8 cellular contexts compared by ENCODE assay signal in the genomic region with DNA sequence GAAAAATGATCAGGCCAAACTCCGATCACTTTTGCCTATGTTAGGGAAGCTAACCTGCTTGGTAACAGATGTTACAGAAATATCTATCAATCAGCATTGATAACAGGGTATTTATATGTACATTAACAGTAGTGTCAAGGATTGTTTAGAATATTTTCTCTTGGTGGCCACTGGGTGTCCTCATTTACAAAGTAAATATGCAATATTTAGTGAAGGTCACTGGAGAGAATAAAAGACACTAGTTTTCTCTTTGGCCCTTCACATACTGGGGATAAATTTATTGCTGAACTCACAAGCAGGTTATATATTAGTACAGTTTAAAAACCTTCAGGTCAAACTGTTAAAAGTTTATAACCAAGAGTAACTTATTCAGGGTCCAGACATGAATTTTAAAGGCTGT.
DNase-seq lines count a peak whose midpoint lies in the region; ATAC-seq and TF ChIP-seq lines count a peak whose summit lies in the region.

No MANE protein-coding gene starts in this region.

- no peaks in the 10 kb centered on the region for H3K27me3 Mint-ChIP-seq in Calu3 (ENCODE audit: unreplicated experiment)

- peaks cover 0 to 47% (median 33%) of the 10 kb centered on the region in 4 donors for H3K4me1 ChIP-seq in sigmoid colon

- CTCF ChIA-PET in Calu3 (lab: Charles Lee) (interaction anchor here (1.4 to 2.3 kb wide), 2 partner anchors 56 to 72 kb away, joined by 4 to 7 read pairs; no protein-coding TSS in a partner anchor), RWPE1 (lab: Yijun Ruan, JAX) (interaction anchor here (0.5 to 0.7 kb wide), 5 partner anchors 42 to 1456 kb away, joined by 3 to 4 read pairs (median 3); no protein-coding TSS in a partner anchor)

- no peak overlapping the region for H3K27ac Mint-ChIP-seq in Calu3 (ENCODE audit: unreplicated experiment)

- no peak overlapping the region for H3K27ac ChIP-seq in RWPE1
- peak overlapping the region in 3 of 4 donors; percentile 40 to 56 (median 45) for H3K27ac ChIP-seq in sigmoid colon

- WGBS in sigmoid colon, 2 donors, result 88 to 95% methylated on average over 1 of the region's 1 CpG

- intact Hi-C loops in Calu3 (cut with micrococcal nuclease; ENCODE audit: unreplicated experiment) (loop anchor here (2.0 to 5.0 kb wide), 2 partner anchors 56 to 729 kb away; no protein-coding TSS in a partner anchor), sigmoid colon (cut with DNase I) (no loop called here)

- H3K27me3 ChIP-seq in sigmoid colon, result no peaks in the 10 kb centered on the region

- H3K9me3 Mint-ChIP-seq in Calu3 (ENCODE audit: low read depth, unreplicated experiment), result no peaks in the 10 kb centered on the region

- H3K4me3 ChIP-seq in fibroblast of pulmonary artery (replicated peaks; ENCODE audit: low read depth, low read length) (no peak overlapping the region), sigmoid colon (no peak overlapping the region)

- H3K36me3 ChIP-seq in sigmoid colon, result no peaks in the 10 kb centered on the region

- TF ChIP-seq POLR2A in sigmoid colon (IDR thresholded peaks at IDR 0.05), result no peak

- POLR2A ChIA-PET in RWPE1 (lab: Yijun Ruan, JAX; ENCODE audit: low non-redundant PET), result no interaction called here

- no peaks in the 10 kb centered on the region for H3K9me3 ChIP-seq in sigmoid colon

- H3K36me3 Mint-ChIP-seq in Calu3 (ENCODE audit: insufficient read depth, unreplicated experiment), result no peaks in the 10 kb centered on the region

- DNase-seq in Calu3 (no peak), RWPE1 (ENCODE audit: low spot score) (peak; percentile 20), fibroblast of pulmonary artery (ENCODE audit: low read depth) (peak; percentile 62), sigmoid colon (no peak), mesenteric fat pad (ENCODE audit: low spot score) (no peak)
- DNase-seq in activated CD8-positive, alpha-beta memory T cell treated with anti-CD3 and anti-CD28 coated beads for 24 hours, result no peak

- BruUV-seq in Calu3 (replicated peaks; lab: Mats Ljungman, UMichigan), result no TSS peak

- no peak overlapping the region for H3K4me3 Mint-ChIP-seq in Calu3 (ENCODE audit: low read depth, unreplicated experiment)

- H3K4me1 Mint-ChIP-seq in Calu3 (ENCODE audit: low read depth, unreplicated experiment), result peaks cover 9% of the 10 kb centered on the region

- TF ChIP-seq EP300 in sigmoid colon (IDR thresholded peaks at IDR 0.05), result no peak

- peak; percentile 26 for TF ChIP-seq CTCF in Calu3 (IDR thresholded peaks at IDR 0.05; ENCODE audit: unreplicated experiment)
- peak; percentile 35 for TF ChIP-seq CTCF in RWPE1 (conservative IDR thresholded peaks at IDR 0.05; ENCODE audit: low read depth)
- TF ChIP-seq CTCF in fibroblast of pulmonary artery (IDR thresholded peaks at IDR 0.05; ENCODE audit: low read length, missing control alignments), result peak; percentile 43
- peak in 3 of 4 experiments; percentile 30 to 34 (median 33) for TF ChIP-seq CTCF in sigmoid colon (IDR thresholded peaks at IDR 0.05)

- ATAC-seq in GM21423 (IDR thresholded peaks at IDR 0.05; ENCODE audit: unreplicated experiment) (peak; percentile 53), HG03196 (IDR thresholded peaks at IDR 0.05; ENCODE audit: unreplicated experiment) (no peak)

Comparison
In these comparisons a context has a peak if more than half of its experiments do, and no peak if none do; other contexts are left out.
1. DNase-seq: peak in RWPE1 (single experiment) and fibroblast of pulmonary artery (single experiment); none in Calu3 (single experiment), sigmoid colon (single experiment), mesenteric fat pad (single experiment) and activated CD8-positive, alpha-beta memory T cell treated with anti-CD3 and anti-CD28 coated beads for 24 hours (single experiment).
2. Peak in every context shown above with its lines, with median percentiles within 50 percentile points of each other: CTCF ChIP-seq.